18 cellular contexts compared by ENCODE assay signal in the genomic region with DNA sequence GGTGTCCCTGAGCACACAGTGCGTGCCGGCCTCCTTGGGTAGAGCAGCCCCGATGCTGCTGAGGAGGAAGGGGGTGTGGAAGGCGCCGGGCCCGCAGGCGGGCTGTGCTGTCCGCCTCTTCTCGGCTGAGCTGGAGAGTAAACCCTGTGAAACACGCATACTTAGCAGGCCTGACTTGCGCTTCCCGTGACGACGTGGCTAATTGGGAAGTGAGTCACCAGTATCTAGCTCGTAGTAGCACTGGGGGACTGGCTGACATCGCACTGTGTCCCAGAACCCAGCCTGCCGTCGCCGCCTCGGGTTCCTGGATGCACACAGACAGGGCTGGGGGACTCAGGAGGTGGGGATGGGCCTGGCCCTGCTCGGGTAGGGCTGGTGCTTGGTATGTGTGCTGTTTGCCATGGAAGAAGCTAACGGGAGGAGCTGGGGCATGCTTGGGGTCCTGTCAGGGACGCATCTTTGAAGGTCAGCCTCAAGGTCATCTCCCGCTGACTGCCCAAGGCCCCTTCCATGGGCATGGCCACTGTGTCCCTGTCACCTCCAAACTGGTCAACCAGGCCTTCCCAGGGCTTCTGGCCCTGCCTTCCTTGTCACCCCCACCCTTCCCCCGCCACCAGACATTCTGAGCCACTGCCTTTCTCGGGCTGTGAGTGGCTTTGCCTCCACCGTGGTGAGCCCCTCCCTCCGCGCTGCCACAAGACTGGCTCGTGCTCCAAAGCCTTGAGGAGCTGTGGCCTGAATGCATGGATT.
DNase-seq lines count a peak whose midpoint lies in the region; ATAC-seq, FAIRE-seq and TF ChIP-seq lines count a peak whose summit lies in the region.
"Had no signal": no experiment of that assay in that cellular context is flagged by ENCODE, and none has a peak within 500 bp of the region (broad histone marks: within the 10 kb centered on the region; RNA-seq: fewer than 3 reads in every experiment).

No MANE protein-coding gene starts in this region.

- no peak for TF ChIP-seq CTCF in H9 (conservative IDR thresholded peaks at IDR 0.05)
- no peak for TF ChIP-seq CTCF in brain (conservative IDR thresholded peaks at IDR 0.05)
- no peak for TF ChIP-seq CTCF in HepG2 (CRISPR knock-in tag; IDR thresholded peaks at IDR 0.05)

- H3K27ac Mint-ChIP-seq in H9 (peak overlapping the region in 1 of 3 experiments; percentile 23; a peak in 1 of 7 replicates), brain (peak overlapping the region in 3 of 5 experiments; percentile 34 to 87 (median 74))
- H3K27ac Mint-ChIP-seq: activated naive CD8-positive, alpha-beta T cell had no signal

- H3K36me3 Mint-ChIP-seq in H9 (ENCODE audit: insufficient read depth in 1 of 3, low read depth in 3 of 3) (no peaks in the 10 kb centered on the region; a peak in 1 of 7 replicates), brain (no peaks in the 10 kb centered on the region)
- H3K36me3 Mint-ChIP-seq: activated naive CD8-positive, alpha-beta T cell had no signal

- H4K20me1 ChIP-seq in H9 (ENCODE audit: control insufficient read depth, insufficient read depth, insufficient read length) (no peaks in the 10 kb centered on the region), HepG2 (ENCODE audit: insufficient read depth, low read length) (no peaks in the 10 kb centered on the region)

- no peak overlapping the region for H2AK5ac ChIP-seq in H9 (ENCODE audit: insufficient read length, low read length)

- no peak overlapping the region for H4K91ac ChIP-seq in H9 (ENCODE audit: insufficient read length, low read depth, low read length)

- H2BK5ac ChIP-seq in H9 (ENCODE audit: insufficient read length, low read length) = no peak overlapping the region

- peaks cover 3% of the 10 kb centered on the region for H3K79me1 ChIP-seq in H9 (ENCODE audit: insufficient read depth, low read depth, low read length, poor library complexity, severe bottlenecking)

- no peak for TF ChIP-seq POLR2A in HepG2 (IDR thresholded peaks at IDR 0.05; ENCODE audit: insufficient read depth in 1 of 2, low read depth in 2 of 2, low read length in 2 of 2)

- no peak overlapping the region for H3K18ac ChIP-seq in H9 (ENCODE audit: insufficient read length, low read depth, low read length)

- no peaks in the 10 kb centered on the region for H3K9me3 Mint-ChIP-seq in H9
- no peaks in the 10 kb centered on the region for H3K9me3 Mint-ChIP-seq in brain

- no peak overlapping the region for H3K4ac ChIP-seq in H9 (ENCODE audit: low read depth, low read length)

- H3K36me3 ChIP-seq in HepG2 (replicated peaks in 1 of 2; ENCODE audit: control insufficient read depth in 1 of 2, insufficient read depth in 2 of 2, low read length in 2 of 2) = no peaks in the 10 kb centered on the region
- H3K36me3 ChIP-seq: right lobe of liver, uterus had no signal

- H3K14ac ChIP-seq in H9 (ENCODE audit: insufficient read depth, low read length) = peak overlapping the region; percentile 52; the same call in 1 of the 2 replicates

- in situ Hi-C loops in HepG2 (cut with HindIII; ENCODE audit: extremely low pct_ligation_motif_present, low pct_unique_long_range_greater_than_20kb) = no loop called here

- no peak overlapping the region for H4K5ac ChIP-seq in H9 (ENCODE audit: insufficient read length, low read depth, low read length)

- H3K4me1 Mint-ChIP-seq in H9 (peaks cover 17 to 47% of the 10 kb centered on the region in 2 experiments), brain (peaks cover 37% of the 10 kb centered on the region)

- no peak for FAIRE-seq in HepG2 (lab: Jason Lieb, UNC)
- FAIRE-seq: bronchial epithelial cell, endothelial cell of umbilical vein, islet of Langerhans had no signal

- H3K9ac ChIP-seq in H9 (ENCODE audit: extremely low read depth, insufficient read length, low read length) = no peak overlapping the region
- H3K9ac ChIP-seq in HepG2 (ENCODE audit: insufficient read depth, low read depth, low read length) = no peak overlapping the region

- H2AFZ ChIP-seq in H9 (ENCODE audit: low read length) (no peak overlapping the region), HepG2 (ENCODE audit: low read length) (no peak overlapping the region)

- H3K23ac ChIP-seq in H9 (ENCODE audit: insufficient read length, low read depth, low read length) = no peak overlapping the region

- H3K79me2 ChIP-seq in H9 (ENCODE audit: insufficient read depth, low read length) (peaks cover 3% of the 10 kb centered on the region; the same call in 1 of the 2 replicates), HepG2 (ENCODE audit: insufficient read depth, low read length) (no peaks in the 10 kb centered on the region)

- H3T11ph ChIP-seq in H9 (ENCODE audit: low read length) = no peak overlapping the region

- DNase-seq in A172 (ENCODE audit: low spot score) (peak; percentile 80), H9 (peak; percentile 55), HepG2 (ENCODE audit: low spot score) (no peak), NCI-H2171 treated with DMSO at 0.1 percent for 48 hours (lab: John Stamatoyannopoulos, UW) (no peak), NCI-H1417 treated with DMSO at 0.1 percent for 48 hours (lab: John Stamatoyannopoulos, UW) (no peak)
- DNase-seq: GDM1, mammary epithelial cell, NCI-H2107, NCI-H748 treated with DMSO at 0.1 percent for 48 hours, uterus had no signal

- no peak for TF ChIP-seq RAD21 in HepG2 (CRISPR knock-in tag; IDR thresholded peaks at IDR 0.05)

- H2BK120ac ChIP-seq in H9 (ENCODE audit: low read depth, low read length, poor library complexity, severe bottlenecking) = no peak overlapping the region

- CTCF ChIA-PET in HepG2 (lab: Yijun Ruan, JAX; ENCODE audit: low intra/inter-chr PET ratio, low total read pairs) = no interaction called here

- H3K4me1 ChIP-seq in H9 (ENCODE audit: insufficient read depth, low read length) = peaks cover 7% of the 10 kb centered on the region; the same call in 1 of the 2 replicates
- no peaks in the 10 kb centered on the region for H3K4me1 ChIP-seq in HepG2 (ENCODE audit: insufficient read depth, low read length)
- H3K4me1 ChIP-seq: right lobe of liver, uterus had no signal

- H3K9me3 ChIP-seq in H9 (ENCODE audit: control insufficient read depth, low read depth, low read length) (no peaks in the 10 kb centered on the region), HepG2 (ENCODE audit: low read length) (no peaks in the 10 kb centered on the region)
- H3K9me3 ChIP-seq: right lobe of liver, uterus had no signal

- H3K27me3 ChIP-seq in H9 (ENCODE audit: insufficient read depth, low read length) = no peaks in the 10 kb centered on the region
- peaks cover 14 to 59% of the 10 kb centered on the region in 2 experiments; a peak in 4 of 5 replicates for H3K27me3 ChIP-seq in HepG2 (ENCODE audit: control insufficient read depth in 1 of 2, insufficient read depth in 2 of 2, low read length in 2 of 2)
- H3K27me3 ChIP-seq: right lobe of liver, uterus had no signal

- no TSS peak for BruUV-seq in HepG2 (replicated peaks; lab: Mats Ljungman, UMichigan)

- H3K4me3 Mint-ChIP-seq in H9 = no peak overlapping the region
- no peak overlapping the region for H3K4me3 Mint-ChIP-seq in brain
- H3K4me3 Mint-ChIP-seq: activated naive CD8-positive, alpha-beta T cell had no signal

- H3K27me3 Mint-ChIP-seq in H9 (ENCODE audit: low read depth) (no peaks in the 10 kb centered on the region), brain (peaks cover 3% of the 10 kb centered on the region)

- intact Hi-C loops in HepG2 (cut with micrococcal nuclease; ENCODE audit: unreplicated experiment) = no loop called here

- ATAC-seq in HepG2 (no peak), GM21576 (IDR thresholded peaks at IDR 0.05; ENCODE audit: unreplicated experiment) (no peak), GM21723 (IDR thresholded peaks at IDR 0.05; ENCODE audit: unreplicated experiment) (no peak)
- ATAC-seq: right lobe of liver had no signal

- H4K8ac ChIP-seq in H9 (replicated peaks; ENCODE audit: insufficient read length, low read depth, low read length) = no peak overlapping the region

- no peak overlapping the region for H2BK15ac ChIP-seq in H9 (ENCODE audit: low read depth, low read length)

- no CpG with 5 or more reads among the region's 30 CpGs for WGBS in H9 (ENCODE audit: extremely low coverage, insufficient read length, low lambda C conversion rate)
- 31% methylated on average over 8 of the region's 30 CpGs for WGBS in HepG2 (ENCODE audit: low lambda C conversion rate)

- no peak overlapping the region for H3K56ac ChIP-seq in H9 (ENCODE audit: insufficient read length, low read depth, low read length)

- POLR2A ChIA-PET in HepG2 (lab: Yijun Ruan, JAX) = no interaction called here

- no peak overlapping the region for H3K27ac ChIP-seq in H9 (ENCODE audit: insufficient read length, low read depth, low read length)
- no peak overlapping the region for H3K27ac ChIP-seq in HepG2 (ENCODE audit: extremely low read length, insufficient read depth, low read length)
- H3K27ac ChIP-seq: right lobe of liver, uterus had no signal

- TF ChIP-seq EP300 in HepG2 (IDR thresholded peaks at IDR 0.05; ENCODE audit: low read depth in 2 of 2, low read length in 2 of 2) = no peak
- no peak for TF ChIP-seq EP300 in HepG2 (CRISPR knock-in tag; IDR thresholded peaks at IDR 0.05; ENCODE audit: borderline replicate concordance)

- no peak overlapping the region for H3K4me3 ChIP-seq in HepG2 (replicated peaks in 1 of 3; ENCODE audit: insufficient read depth in 1 of 3, low read depth in 2 of 3, low read length in 3 of 3)
- H3K4me3 ChIP-seq: right lobe of liver, uterus had no signal

- peaks cover 3% of the 10 kb centered on the region for H3K23me2 ChIP-seq in H9 (ENCODE audit: insufficient read length, low read depth, low read length, poor library complexity, severe bottlenecking)

- H3K4me2 ChIP-seq in H9 (ENCODE audit: insufficient read depth, insufficient read length, low read length) = no peak overlapping the region
- H3K4me2 ChIP-seq in HepG2 (ENCODE audit: low read depth, low read length) = no peak overlapping the region

- H2BK20ac ChIP-seq in H9 (ENCODE audit: low read depth, low read length, poor library complexity, severe bottlenecking) = no peak overlapping the region

- H2BK12ac ChIP-seq in H9 (ENCODE audit: insufficient read length, low read depth, low read length) = no peak overlapping the region

TF ChIP-seq in HepG2, 621 proteins besides CTCF, POLR2A, EP300 and RAD21 (continues in another document):
- 0 out of 2 replicates have a peak, but pooled peaks have one; percentile 24 for TF ChIP-seq CREB1 (IDR thresholded peaks at IDR 0.05)
- no peak for TF ChIP-seq CREB1 (CRISPR knock-in tag; IDR thresholded peaks at IDR 0.05)

Comparison
In these comparisons a context has a peak if more than half of its experiments do, and no peak if none do; other contexts are left out.
1. DNase-seq: peak in A172 (single experiment) and H9 (single experiment); none in HepG2 (single experiment), NCI-H2171 treated with DMSO at 0.1 percent for 48 hours (single experiment) and NCI-H1417 treated with DMSO at 0.1 percent for 48 hours (single experiment).